32 cellular contexts compared by ENCODE assay signal in genomic region chr4:99634742-99635360, GRCh38. TPM values are rescaled to one million over a fixed set of nuclear protein-coding genes. Genes with fewer than 3 reads are reported as not detected.
"Had no signal": no experiment of that assay in that cellular context is flagged by ENCODE, and none has a peak within 500 bp of the region (broad histone marks: within the 10 kb centered on the region; RNA-seq: fewer than 3 reads in every experiment).

No MANE protein-coding gene starts in this region.

- H3K27ac Mint-ChIP-seq: activated CD4-positive, alpha-beta memory T cell treated with anti-CD3 and anti-CD28 coated beads for 36 hours; activated naive CD4-positive, alpha-beta T cell treated with anti-CD3 and anti-CD28 coated beads, Interleukin-2, amount 10 ng/mL, durations not matched to agents 7 days and 5 days; activated T-helper 1 cell treated with anti-CD3 and anti-CD28 coated beads, Interleukin-12 subunit alpha, Interleukin-12 subunit beta, Interleukin-2, Interleukin-4 antibody, amounts not matched to agents 30 ng/mL and 10 ng/mL and 1 ng/mL, durations not matched to agents 14 hours and 24 hours and 36 hours; endodermal cell; nephron progenitor cell; stimulated activated memory B cell treated with anti-CD40 and anti-IgM and Interleukin-4, amounts not matched to agents 10 μg/mL and 1 μg/mL and 100 μg/mL, for 72 hours; stimulated activated naive CD8-positive, alpha-beta T cell treated with anti-CD3 and anti-CD28 coated beads, Interleukin-15, amount 100 ng/mL, for 72 hours had no signal

- H3K4me1 Mint-ChIP-seq: nephron progenitor cell had no signal

- H3K4me1 ChIP-seq: left ventricle myocardium inferior, prostate gland, thyroid gland, upper lobe of left lung, vagina had no signal

- H3K9me3 ChIP-seq: esophagus squamous epithelium, left ventricle myocardium inferior, ovary, prostate gland, sigmoid colon, thyroid gland, upper lobe of left lung, vagina had no signal

- ATAC-seq: stimulated activated memory B cell treated with anti-CD40 and anti-IgM and Interleukin-4, amounts not matched to agents 10 μg/mL and 1 μg/mL and 100 μg/mL, for 72 hours; stimulated activated naive CD8-positive, alpha-beta T cell treated with anti-CD3 and anti-CD28 coated beads, Interleukin-15, amount 100 ng/mL, for 72 hours had no signal

- H3K36me3 Mint-ChIP-seq: activated CD4-positive, alpha-beta memory T cell treated with anti-CD3 and anti-CD28 coated beads for 36 hours; activated naive CD4-positive, alpha-beta T cell treated with anti-CD3 and anti-CD28 coated beads, Interleukin-2, amount 10 ng/mL, durations not matched to agents 7 days and 5 days; stimulated activated memory B cell treated with anti-CD40 and anti-IgM and Interleukin-4, amounts not matched to agents 10 μg/mL and 1 μg/mL and 100 μg/mL, for 72 hours had no signal

- H3K27ac ChIP-seq: brain microvascular endothelial cell, left ventricle myocardium inferior, ovary, prostate gland, sigmoid colon, thyroid gland, upper lobe of left lung, vagina, VCaP had no signal

- H3K36me3 ChIP-seq: brain microvascular endothelial cell, esophagus squamous epithelium, left ventricle myocardium inferior, ovary, prostate gland, sigmoid colon, thyroid gland, upper lobe of left lung, vagina had no signal

- H3K27me3 ChIP-seq: brain microvascular endothelial cell, ovary, sigmoid colon, thyroid gland, upper lobe of left lung, vagina had no signal

- DNase-seq: activated CD4-positive, alpha-beta memory T cell treated with anti-CD3 and anti-CD28 coated beads for 36 hours; activated CD4-positive, alpha-beta T cell treated with anti-CD3 and anti-CD28 coated beads for 48 hours; activated CD8-positive, alpha-beta memory T cell treated with anti-CD3 and anti-CD28 coated beads, Interleukin-2, amount 50 U/mL, for 4 hours; activated gamma-delta T cell; activated naive CD4-positive, alpha-beta T cell treated with anti-CD3 and anti-CD28 coated beads, Interleukin-2, amount 10 ng/mL, durations not matched to agents 7 days and 5 days; activated T-cell treated with anti-CD3 and anti-CD28 coated beads, Interleukin-2, amount 50 U/mL, for 1 hour; amniotic stem cell; brain microvascular endothelial cell; central memory CD4-positive, alpha-beta T cell; endodermal cell; esophagus squamous epithelium; glutamatergic neuron; left ventricle myocardium inferior; nephron progenitor cell; ovary; sigmoid colon; stimulated activated CD4-positive, alpha-beta T cell treated with anti-CD3 and anti-CD28 coated beads, Interleukin-1b, Interleukin-23, amount 100 ng/mL, for 48 hours; stimulated activated CD4-positive, alpha-beta T cell treated with anti-CD3 and anti-CD28 coated beads, Interleukin-4, amount 100 ng/mL, for 4 hours; stimulated activated CD8-positive, alpha-beta memory T cell treated with anti-CD3 and anti-CD28 coated beads, Interleukin-4, amount 100 ng/mL, for 48 hours; stimulated activated naive CD8-positive, alpha-beta T cell treated with anti-CD3 and anti-CD28 coated beads, Interleukin-15, amount 100 ng/mL, for 72 hours; thyroid gland; upper lobe of left lung had no signal

- H3K4me3 Mint-ChIP-seq: activated CD4-positive, alpha-beta memory T cell treated with anti-CD3 and anti-CD28 coated beads for 36 hours; activated naive CD4-positive, alpha-beta T cell treated with anti-CD3 and anti-CD28 coated beads, Interleukin-2, amount 10 ng/mL, durations not matched to agents 7 days and 5 days; activated T-helper 1 cell treated with anti-CD3 and anti-CD28 coated beads, Interleukin-12 subunit alpha, Interleukin-12 subunit beta, Interleukin-2, Interleukin-4 antibody, amounts not matched to agents 30 ng/mL and 10 ng/mL and 1 ng/mL, durations not matched to agents 14 hours and 24 hours and 36 hours; endodermal cell; nephron progenitor cell; stimulated activated memory B cell treated with anti-CD40 and anti-IgM and Interleukin-4, amounts not matched to agents 10 μg/mL and 1 μg/mL and 100 μg/mL, for 72 hours; stimulated activated naive CD8-positive, alpha-beta T cell treated with anti-CD3 and anti-CD28 coated beads, Interleukin-15, amount 100 ng/mL, for 72 hours had no signal

- H3K4me3 ChIP-seq: esophagus squamous epithelium, left ventricle myocardium inferior, lung, ovary, prostate gland, sigmoid colon, smooth muscle cell, thyroid gland, upper lobe of left lung, vagina had no signal

- H3K27me3 Mint-ChIP-seq: activated naive CD4-positive, alpha-beta T cell treated with anti-CD3 and anti-CD28 coated beads, Interleukin-2, amount 10 ng/mL, durations not matched to agents 7 days and 5 days; stimulated activated memory B cell treated with anti-CD40 and anti-IgM and Interleukin-4, amounts not matched to agents 10 μg/mL and 1 μg/mL and 100 μg/mL, for 72 hours; stimulated activated naive CD8-positive, alpha-beta T cell treated with anti-CD3 and anti-CD28 coated beads, Interleukin-15, amount 100 ng/mL, for 72 hours had no signal

RNA-seq across cellular contexts. Expression of gene C4orf54, which starts 22.8 kb away (rescaled TPM):
- total RNA-seq: activated CD4-positive, alpha-beta memory T cell treated with anti-CD3 and anti-CD28 coated beads for 36 hours; activated CD8-positive, alpha-beta memory T cell treated with anti-CD3 and anti-CD28 coated beads for 36 hours; activated T-helper 1 cell treated with anti-CD3 and anti-CD28 coated beads, Interleukin-12 subunit alpha, Interleukin-12 subunit beta, Interleukin-2, Interleukin-4 antibody, amounts not matched to agents 30 ng/mL and 10 ng/mL and 1 ng/mL, durations not matched to agents 14 hours and 24 hours and 36 hours; astrocyte; endodermal cell; mesenteric fat pad; smooth muscle cell; vagina had no signal
